ENCODE assay signal across 8 cellular contexts in the genomic region with DNA sequence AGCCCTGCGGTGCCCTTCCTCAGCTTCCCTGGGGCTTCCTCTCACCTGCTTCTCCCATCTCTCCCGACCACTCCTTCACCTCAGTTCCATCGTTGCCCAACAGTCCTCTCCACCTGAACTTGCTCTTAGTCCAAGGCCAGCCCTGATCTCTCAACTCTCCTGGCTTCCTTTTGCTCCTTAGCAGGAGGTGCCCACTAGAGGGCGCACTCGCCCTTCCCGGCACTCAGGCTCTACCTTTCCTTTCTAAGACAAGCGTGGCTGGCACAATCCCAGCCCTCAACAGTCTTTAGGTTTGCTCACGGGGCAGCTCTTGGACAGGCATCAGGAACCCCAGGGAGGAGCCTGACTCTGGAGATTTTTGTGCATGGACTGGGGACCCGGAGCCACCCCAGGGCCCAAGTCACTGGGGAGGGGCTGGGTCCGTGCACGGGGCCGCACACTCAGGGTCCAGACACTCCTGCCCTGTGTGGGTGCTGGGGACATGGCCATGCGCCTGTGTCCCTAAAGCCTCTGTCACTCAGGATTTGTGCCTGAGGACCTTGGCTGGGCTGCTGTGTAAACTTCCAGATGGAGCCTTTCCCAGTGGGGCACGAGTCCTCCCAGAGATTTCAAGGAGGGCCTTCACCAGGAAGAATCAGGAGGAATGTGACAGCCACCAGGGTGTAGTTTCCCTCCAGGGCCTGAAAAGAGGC. TPM values are rescaled to one million over a fixed set of nuclear protein-coding genes. Genes with fewer than 3 reads are reported as not detected.
DNase-seq lines count a peak whose midpoint lies in the region; ATAC-seq and TF ChIP-seq lines count a peak whose summit lies in the region.

No MANE protein-coding gene starts in this region.

- peak; percentile 91 for TF ChIP-seq CTCF in HEK293 (tag by site-specific recombination; IDR thresholded peaks at IDR 0.05)
- peak; percentile 94 for TF ChIP-seq CTCF in OCI-LY3 (IDR thresholded peaks at IDR 0.05; ENCODE audit: low read depth, low read length)

- H3K9me3 Mint-ChIP-seq in CD8-positive, alpha-beta memory T cell = no peaks in the 10 kb centered on the region
- no peaks in the 10 kb centered on the region for H3K9me3 Mint-ChIP-seq in activated T-helper 17 cell treated with anti-CD3 and anti-CD28 coated beads, Interleukin-2, amount 50 U/mL, for 72 hours

- intact Hi-C loops in head of caudate nucleus (cut with DNase I) = no loop called here
- intact Hi-C loops in sciatic nerve (cut with DNase I) = no loop called here

- H3K4me2 ChIP-seq in OCI-LY3 (ENCODE audit: low read length) = no peak overlapping the region

- H3K4me3 Mint-ChIP-seq in CD8-positive, alpha-beta memory T cell = no peak overlapping the region
- H3K4me3 Mint-ChIP-seq in activated T-helper 17 cell treated with anti-CD3 and anti-CD28 coated beads, Interleukin-2, amount 50 U/mL, for 72 hours = no peak overlapping the region

- H3K36me3 Mint-ChIP-seq in CD8-positive, alpha-beta memory T cell = no peaks in the 10 kb centered on the region
- no peaks in the 10 kb centered on the region for H3K36me3 Mint-ChIP-seq in activated T-helper 17 cell treated with anti-CD3 and anti-CD28 coated beads, Interleukin-2, amount 50 U/mL, for 72 hours (ENCODE audit: low read depth)

- CTCF ChIA-PET in CD8-positive, alpha-beta memory T cell (lab: Charles Lee) = no interaction called here
- CTCF ChIA-PET in HEK293 (lab: Yijun Ruan, JAX) = interaction anchor here (0.5 to 4.4 kb wide), 45 partner anchors 8 to 1451 kb away, joined by 3 to 41 read pairs (median 4); a partner anchor contains a TSS

- no peaks in the 10 kb centered on the region for H3K4me1 ChIP-seq in CD8-positive, alpha-beta memory T cell (ENCODE audit: insufficient read depth, low read length)
- H3K4me1 ChIP-seq in HEK293 (ENCODE audit: control insufficient read depth, insufficient read depth, low read length) = no peaks in the 10 kb centered on the region
- H3K4me1 ChIP-seq in OCI-LY3 (ENCODE audit: low read length) = no peaks in the 10 kb centered on the region

- H2AFZ ChIP-seq in OCI-LY3 (ENCODE audit: low read depth, low read length) = no peak overlapping the region

- H3K79me2 ChIP-seq in OCI-LY3 (ENCODE audit: low read length) = no peaks in the 10 kb centered on the region

- H3K27me3 ChIP-seq in CD8-positive, alpha-beta memory T cell (ENCODE audit: insufficient read depth, low read length, poor library complexity, severe bottlenecking) = peaks cover 1% of the 10 kb centered on the region
- peaks cover 17% of the 10 kb centered on the region for H3K27me3 ChIP-seq in OCI-LY3 (ENCODE audit: low read depth, low read length)

- peak overlapping the region in 1 of 8 donors; percentile 0 for H3K27ac Mint-ChIP-seq in CD8-positive, alpha-beta memory T cell
- no peak overlapping the region for H3K27ac Mint-ChIP-seq in activated T-helper 17 cell treated with anti-CD3 and anti-CD28 coated beads, Interleukin-2, amount 50 U/mL, for 72 hours

- H3K4me1 Mint-ChIP-seq in CD8-positive, alpha-beta memory T cell = no peaks in the 10 kb centered on the region
- H3K4me1 Mint-ChIP-seq in activated T-helper 17 cell treated with anti-CD3 and anti-CD28 coated beads, Interleukin-2, amount 50 U/mL, for 72 hours = peaks cover 5% of the 10 kb centered on the region

- ATAC-seq in activated T-helper 17 cell treated with anti-CD3 and anti-CD28 coated beads, Interleukin-2, amount 50 U/mL, for 72 hours (replicated peaks) = peak; percentile 77
- ATAC-seq in sciatic nerve = no peak
- no peak for ATAC-seq in HG02759 (IDR thresholded peaks at IDR 0.05; ENCODE audit: unreplicated experiment)
- no peak for ATAC-seq in HG02970 (IDR thresholded peaks at IDR 0.05; ENCODE audit: low FRiP score, unreplicated experiment)

- no peak overlapping the region for H3K27ac ChIP-seq in CD8-positive, alpha-beta memory T cell (ENCODE audit: low read depth, low read length)
- H3K27ac ChIP-seq in HEK293 (ENCODE audit: extremely low read depth, low read depth, low read length) = no peak overlapping the region
- no peak overlapping the region for H3K27ac ChIP-seq in OCI-LY3 (ENCODE audit: low read length)

- peaks cover 32 to 52% of the 10 kb centered on the region in 2 donors for H3K27me3 Mint-ChIP-seq in CD8-positive, alpha-beta memory T cell
- H3K27me3 Mint-ChIP-seq in activated T-helper 17 cell treated with anti-CD3 and anti-CD28 coated beads, Interleukin-2, amount 50 U/mL, for 72 hours = peaks cover 29% of the 10 kb centered on the region

- POLR2A ChIA-PET in CD8-positive, alpha-beta memory T cell (lab: Charles Lee) = no interaction called here
- POLR2A ChIA-PET in HEK293 (lab: Yijun Ruan, JAX) = no interaction called here

- no peaks in the 10 kb centered on the region for H3K36me3 ChIP-seq in CD8-positive, alpha-beta memory T cell (ENCODE audit: insufficient read depth, low read length)
- H3K36me3 ChIP-seq in HEK293 (ENCODE audit: control insufficient read depth in 2 of 2, insufficient read depth in 1 of 2, low read length in 2 of 2) (no peaks in the 10 kb centered on the region), OCI-LY3 (replicated peaks; ENCODE audit: low read depth, low read length) (no peaks in the 10 kb centered on the region)

- H3K4me3 ChIP-seq in CD8-positive, alpha-beta memory T cell (ENCODE audit: low read length) = no peak overlapping the region
- no peak overlapping the region for H3K4me3 ChIP-seq in HEK293 (ENCODE audit: low read depth, low read length)
- H3K4me3 ChIP-seq in OCI-LY3 (ENCODE audit: low read length) = no peak overlapping the region

- H3K9ac ChIP-seq in OCI-LY3 (ENCODE audit: low read length) = no peak overlapping the region

- no peaks in the 10 kb centered on the region for H3K9me3 ChIP-seq in CD8-positive, alpha-beta memory T cell (ENCODE audit: low read length)
- H3K9me3 ChIP-seq in HEK293 (ENCODE audit: control insufficient read depth, insufficient read depth, low read depth, low read length) = no peaks in the 10 kb centered on the region
- H3K9me3 ChIP-seq in OCI-LY3 (ENCODE audit: insufficient read depth, low read length) = no peaks in the 10 kb centered on the region

- no peaks in the 10 kb centered on the region for H4K20me1 ChIP-seq in OCI-LY3 (ENCODE audit: insufficient read depth, low read length)

- DNase-seq in CD8-positive, alpha-beta memory T cell = peak in 4 of 5 donors; percentile 9 to 54 (median 21)
- peak; percentile 8 to 82 (median 56) for DNase-seq in head of caudate nucleus
- peak; percentile 72 for DNase-seq in sciatic nerve (ENCODE audit: low spot score)

TF ChIP-seq in HEK293, 187 proteins besides CTCF, POLR2A, EP300 and RAD21:
- TF ChIP-seq, protein P1, sequence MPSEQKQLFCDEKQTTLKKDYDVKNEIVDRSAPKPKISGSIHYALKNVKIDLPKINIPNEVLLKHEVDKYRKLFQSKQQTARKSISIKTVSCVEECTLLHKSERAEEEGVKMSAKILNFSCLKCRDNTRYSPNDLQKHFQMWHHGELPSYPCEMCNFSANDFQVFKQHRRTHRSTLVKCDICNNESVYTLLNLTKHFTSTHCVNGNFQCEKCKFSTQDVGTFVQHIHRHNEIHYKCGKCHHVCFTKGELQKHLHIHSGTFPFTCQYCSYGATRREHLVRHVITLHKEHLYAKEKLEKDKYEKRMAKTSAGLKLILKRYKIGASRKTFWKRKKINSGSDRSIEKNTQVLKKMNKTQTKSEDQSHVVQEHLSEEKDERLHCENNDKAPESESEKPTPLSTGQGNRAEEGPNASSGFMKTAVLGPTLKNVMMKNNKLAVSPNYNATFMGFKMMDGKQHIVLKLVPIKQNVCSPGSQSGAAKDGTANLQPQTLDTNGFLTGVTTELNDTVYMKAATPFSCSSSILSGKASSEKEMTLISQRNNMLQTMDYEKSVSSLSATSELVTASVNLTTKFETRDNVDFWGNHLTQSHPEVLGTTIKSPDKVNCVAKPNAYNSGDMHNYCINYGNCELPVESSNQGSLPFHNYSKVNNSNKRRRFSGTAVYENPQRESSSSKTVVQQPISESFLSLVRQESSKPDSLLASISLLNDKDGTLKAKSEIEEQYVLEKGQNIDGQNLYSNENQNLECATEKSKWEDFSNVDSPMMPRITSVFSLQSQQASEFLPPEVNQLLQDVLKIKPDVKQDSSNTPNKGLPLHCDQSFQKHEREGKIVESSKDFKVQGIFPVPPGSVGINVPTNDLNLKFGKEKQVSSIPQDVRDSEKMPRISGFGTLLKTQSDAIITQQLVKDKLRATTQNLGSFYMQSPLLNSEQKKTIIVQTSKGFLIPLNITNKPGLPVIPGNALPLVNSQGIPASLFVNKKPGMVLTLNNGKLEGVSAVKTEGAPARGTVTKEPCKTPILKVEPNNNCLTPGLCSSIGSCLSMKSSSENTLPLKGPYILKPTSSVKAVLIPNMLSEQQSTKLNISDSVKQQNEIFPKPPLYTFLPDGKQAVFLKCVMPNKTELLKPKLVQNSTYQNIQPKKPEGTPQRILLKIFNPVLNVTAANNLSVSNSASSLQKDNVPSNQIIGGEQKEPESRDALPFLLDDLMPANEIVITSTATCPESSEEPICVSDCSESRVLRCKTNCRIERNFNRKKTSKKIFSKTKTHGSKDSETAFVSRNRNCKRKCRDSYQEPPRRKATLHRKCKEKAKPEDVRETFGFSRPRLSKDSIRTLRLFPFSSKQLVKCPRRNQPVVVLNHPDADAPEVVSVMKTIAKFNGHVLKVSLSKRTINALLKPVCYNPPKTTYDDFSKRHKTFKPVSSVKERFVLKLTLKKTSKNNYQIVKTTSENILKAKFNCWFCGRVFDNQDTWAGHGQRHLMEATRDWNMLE (tag by site-specific recombination; conservative IDR thresholded peaks at IDR 0.05; ENCODE audit: low read depth) = no peak
- TF ChIP-seq ZNF830 (tag by site-specific recombination; IDR thresholded peaks at IDR 0.05; ENCODE audit: low read depth) (no peak), ZNF654 (tag by site-specific recombination; IDR thresholded peaks at IDR 0.05; ENCODE audit: low read depth) (peak; percentile 60)

RNA-seq across cellular contexts. Expression of a gene that starts 12.1 kb away (rescaled TPM):
- not detected for total RNA-seq in CD8-positive, alpha-beta memory T cell
- not detected for polyA plus RNA-seq in CD8-positive, alpha-beta memory T cell
- not detected for total RNA-seq in activated T-helper 17 cell treated with anti-CD3 and anti-CD28 coated beads, Interleukin-2, amount 50 U/mL, for 72 hours
- total RNA-seq in sciatic nerve = 1.3 TPM

Comparison
In these comparisons a context has a peak if more than half of its experiments do, and no peak if none do; other contexts are left out.
1. DNase-seq: peak in every context shown above with its lines; median percentile 72 in sciatic nerve; 56 in head of caudate nucleus; 21 in CD8-positive, alpha-beta memory T cell.